Comparison of ENCODE assay signal across 29 cellular contexts in genomic region chr5:36346891-36347290, GRCh38. TPM values are rescaled to one million over a fixed set of nuclear protein-coding genes. Genes with fewer than 3 reads are reported as not detected.
"Had no signal": no experiment of that assay in that cellular context is flagged by ENCODE, and none has a peak within 500 bp of the region (broad histone marks: within the 10 kb centered on the region; RNA-seq: fewer than 3 reads in every experiment).

No MANE protein-coding gene starts in this region.

- H2AFZ ChIP-seq: hepatocyte had no signal

- H3K9me3 Mint-ChIP-seq: natural killer cell treated with Interleukin-12 subunit alpha and Interleukin-12 subunit beta and Interleukin-15 and Interleukin-18, amount 100 ng/mL, for 72 hours; stimulated activated naive CD8-positive, alpha-beta T cell treated with anti-CD3 and anti-CD28 coated beads, Interleukin-15, amount 100 ng/mL, for 72 hours had no signal

- H3K9me3 ChIP-seq: mucosa of descending colon, pancreas, prostate gland, transverse colon, upper lobe of left lung had no signal

- H3K4me3 Mint-ChIP-seq: mesothelial cell of epicardium; naive thymus-derived CD4-positive, alpha-beta T cell; natural killer cell treated with Interleukin-12 subunit alpha and Interleukin-12 subunit beta and Interleukin-15 and Interleukin-18, amount 100 ng/mL, for 72 hours; neural crest cell; stimulated activated memory B cell treated with anti-CD40 and anti-IgM and Interleukin-4, amounts not matched to agents 10 μg/mL and 1 μg/mL and 100 μg/mL, for 72 hours; stimulated activated naive CD8-positive, alpha-beta T cell treated with anti-CD3 and anti-CD28 coated beads, Interleukin-15, amount 100 ng/mL, for 72 hours had no signal

- DNase-seq: islet precursor cell; left ventricle myocardium inferior; mesendoderm; mucosa of descending colon; naive thymus-derived CD4-positive, alpha-beta T cell; nucleus accumbens; pancreas; posterior cingulate gyrus; retina; right cardiac atrium; stimulated activated CD4-positive, alpha-beta T cell treated with anti-CD3 and anti-CD28 coated beads, Interleukin-1b, Interleukin-23, amount 100 ng/mL, for 48 hours; stimulated activated CD4-positive, alpha-beta T cell treated with anti-CD3 and anti-CD28 coated beads, Interleukin-2, amount 100 ng/mL, for 48 hours; stimulated activated CD4-positive, alpha-beta T cell treated with anti-CD3 and anti-CD28 coated beads, Interleukin-4, amount 100 ng/mL, for 4 hours; stimulated activated CD8-positive, alpha-beta memory T cell treated with anti-CD3 and anti-CD28 coated beads, Interleukin-4, amount 100 ng/mL, for 48 hours; stimulated activated naive CD4-positive, alpha-beta T cell treated with Interleukin-2 at 50 U/mL for 16 hours; stimulated activated naive CD8-positive, alpha-beta T cell treated with anti-CD3 and anti-CD28 coated beads, Interleukin-15, amount 100 ng/mL, for 72 hours; substantia nigra; transverse colon; upper lobe of left lung had no signal

- H3K36me3 Mint-ChIP-seq: mesothelial cell of epicardium; naive thymus-derived CD4-positive, alpha-beta T cell; natural killer cell treated with Interleukin-12 subunit alpha and Interleukin-12 subunit beta and Interleukin-15 and Interleukin-18, amount 100 ng/mL, for 72 hours; stimulated activated memory B cell treated with anti-CD40 and anti-IgM and Interleukin-4, amounts not matched to agents 10 μg/mL and 1 μg/mL and 100 μg/mL, for 72 hours had no signal

- H3K4me2 ChIP-seq: hepatocyte had no signal

- H3K4me1 ChIP-seq: left ventricle myocardium inferior, pancreas, prostate gland, transverse colon, upper lobe of left lung had no signal

- H3K4me1 Mint-ChIP-seq: mesothelial cell of epicardium; naive thymus-derived CD4-positive, alpha-beta T cell; neural crest cell; stimulated activated memory B cell treated with anti-CD40 and anti-IgM and Interleukin-4, amounts not matched to agents 10 μg/mL and 1 μg/mL and 100 μg/mL, for 72 hours; stimulated activated naive CD8-positive, alpha-beta T cell treated with anti-CD3 and anti-CD28 coated beads, Interleukin-15, amount 100 ng/mL, for 72 hours had no signal

- H3K79me2 ChIP-seq: hepatocyte had no signal

- ATAC-seq: mucosa of descending colon; naive thymus-derived CD4-positive, alpha-beta T cell; natural killer cell treated with Interleukin-12 subunit alpha and Interleukin-12 subunit beta and Interleukin-15 and Interleukin-18, amount 100 ng/mL, for 72 hours; pancreas; right cardiac atrium; sciatic nerve; stimulated activated memory B cell treated with anti-CD40 and anti-IgM and Interleukin-4, amounts not matched to agents 10 μg/mL and 1 μg/mL and 100 μg/mL, for 72 hours; stimulated activated naive CD8-positive, alpha-beta T cell treated with anti-CD3 and anti-CD28 coated beads, Interleukin-15, amount 100 ng/mL, for 72 hours had no signal

- H3K27ac Mint-ChIP-seq: mesothelial cell of epicardium; naive thymus-derived CD4-positive, alpha-beta T cell; natural killer cell treated with Interleukin-12 subunit alpha and Interleukin-12 subunit beta and Interleukin-15 and Interleukin-18, amount 100 ng/mL, for 72 hours; stimulated activated memory B cell treated with anti-CD40 and anti-IgM and Interleukin-4, amounts not matched to agents 10 μg/mL and 1 μg/mL and 100 μg/mL, for 72 hours; stimulated activated naive CD8-positive, alpha-beta T cell treated with anti-CD3 and anti-CD28 coated beads, Interleukin-15, amount 100 ng/mL, for 72 hours had no signal

- H3K27ac ChIP-seq: hepatocyte, left ventricle myocardium inferior, pancreas, prostate gland, skin epidermis, transverse colon, upper lobe of left lung had no signal

- H3K27me3 ChIP-seq: hepatocyte, pancreas, transverse colon, upper lobe of left lung had no signal

- H3K27me3 Mint-ChIP-seq: stimulated activated naive CD8-positive, alpha-beta T cell treated with anti-CD3 and anti-CD28 coated beads, Interleukin-15, amount 100 ng/mL, for 72 hours had no signal

- H3K36me3 ChIP-seq: left ventricle myocardium inferior, pancreas, prostate gland, transverse colon, upper lobe of left lung had no signal

- H3K4me3 ChIP-seq: hepatocyte, left ventricle myocardium inferior, lung, mucosa of descending colon, pancreas, prostate gland, skin epidermis, transverse colon, upper lobe of left lung had no signal

RNA-seq across cellular contexts. Expression of gene RANBP3L, which starts 45.2 kb away (rescaled TPM):
- total RNA-seq: kidney epithelial cell; naive thymus-derived CD4-positive, alpha-beta T cell; natural killer cell treated with Interleukin-12 subunit alpha and Interleukin-12 subunit beta and Interleukin-15 and Interleukin-18, amount 100 ng/mL, for 72 hours; neural crest cell had no signal
- polyA plus RNA-seq: naive thymus-derived CD4-positive, alpha-beta T cell had no signal
